10 cellular contexts compared by ENCODE assay signal in genomic region chr2:178271629-178272333, GRCh38.
A peak's percentile ranks its signal among the peaks of the same experiment; 100 is the strongest.
DNase-seq lines count a peak whose midpoint lies in the region; ATAC-seq and TF ChIP-seq lines count a peak whose summit lies in the region.
"Had no signal": no experiment of that assay in that cellular context is flagged by ENCODE, and none has a peak within 500 bp of the region (broad histone marks: within the 10 kb centered on the region; RNA-seq: fewer than 3 reads in every experiment).

No MANE protein-coding gene starts in this region.

- 35% methylated on average over 3 of the region's 3 CpGs for WGBS in right lobe of liver (ENCODE audit: insufficient coverage, low coverage, low lambda C conversion rate, missing lambda C conversion rate)

- TF ChIP-seq POLR2A in right lobe of liver (IDR thresholded peaks at IDR 0.05), result no peak

- H3K36me3 ChIP-seq in right lobe of liver, result no peaks in the 10 kb centered on the region
- no peaks in the 10 kb centered on the region for H3K36me3 ChIP-seq in tibial artery

- H3K4me3 ChIP-seq in right lobe of liver (no peak overlapping the region), tibial artery (no peak overlapping the region)

- DNase-seq in RWPE1 (ENCODE audit: low spot score), result peak; percentile 13
- DNase-seq in right lobe of liver, result peak; percentile 81 to 93 (median 91)
- DNase-seq in tibial artery, result peak; percentile 87 to 90
- no peak for DNase-seq in activated CD8-positive, alpha-beta memory T cell treated with anti-CD3 and anti-CD28 coated beads for 24 hours
- no peak for DNase-seq in NCI-H1930 (lab: John Stamatoyannopoulos, UW)
- no peak for DNase-seq in NCI-H2227 treated with DMSO at 0.1 percent for 48 hours (lab: John Stamatoyannopoulos, UW)
- DNase-seq in NCI-H1694 treated with DMSO at 0.1 percent for 48 hours (lab: John Stamatoyannopoulos, UW), result no peak
- DNase-seq: activated T-cell treated with anti-CD3 and anti-CD28 coated beads, Interleukin-2, amount 50 U/mL, for 24 hours; MM.1S had no signal

- CTCF ChIA-PET in RWPE1 (lab: Yijun Ruan, JAX), result interaction anchor here (0.9 kb wide), 1 partner anchor 12 kb away, joined by 3 read pairs; no protein-coding TSS in a partner anchor

- no peaks in the 10 kb centered on the region for H3K27me3 ChIP-seq in right lobe of liver
- no peaks in the 10 kb centered on the region for H3K27me3 ChIP-seq in tibial artery

- POLR2A ChIA-PET in RWPE1 (lab: Yijun Ruan, JAX; ENCODE audit: low non-redundant PET), result no interaction called here

- no peak overlapping the region for H3K27ac ChIP-seq in RWPE1
- H3K27ac ChIP-seq in right lobe of liver, result peak overlapping the region in 2 of 3 donors; percentile 41 to 65
- H3K27ac ChIP-seq in tibial artery, result peak overlapping the region; percentile 26 to 57

- TF ChIP-seq CTCF in RWPE1 (conservative IDR thresholded peaks at IDR 0.05; ENCODE audit: low read depth) (no peak), right lobe of liver (IDR thresholded peaks at IDR 0.05) (no peak), tibial artery (IDR thresholded peaks at IDR 0.05) (no peak)

- H3K4me1 ChIP-seq in right lobe of liver (peaks cover 0 to 5% (median 2%) of the 10 kb centered on the region in 4 donors), tibial artery (peaks cover 0 to 16% (median 0%) of the 10 kb centered on the region in 4 donors)

- H3K9me3 ChIP-seq in right lobe of liver (no peaks in the 10 kb centered on the region), tibial artery (no peaks in the 10 kb centered on the region)

- ATAC-seq in esophagus mucosa (peak; percentile 69), right lobe of liver (peak; percentile 94 to 96 (median 95))

- intact Hi-C loops in right lobe of liver (cut with DNase I) (no loop called here), tibial artery (cut with DNase I; ENCODE audit: low total_unique reads) (loop anchor here (10.0 kb wide), 1 partner anchor 77 kb away; the partner anchor contains the start of gene OSBPL6)

Comparison
In these comparisons a context has a peak if more than half of its experiments do, and no peak if none do; other contexts are left out.
1. DNase-seq: peak in RWPE1 (single experiment), right lobe of liver (3 of 3) and tibial artery (2 of 2); none in activated CD8-positive, alpha-beta memory T cell treated with anti-CD3 and anti-CD28 coated beads for 24 hours (single experiment), NCI-H1930 (0 of 2), NCI-H2227 treated with DMSO at 0.1 percent for 48 hours (single experiment) and NCI-H1694 treated with DMSO at 0.1 percent for 48 hours (single experiment).